ENCODE assay signal across 22 cellular contexts in the genomic region with DNA sequence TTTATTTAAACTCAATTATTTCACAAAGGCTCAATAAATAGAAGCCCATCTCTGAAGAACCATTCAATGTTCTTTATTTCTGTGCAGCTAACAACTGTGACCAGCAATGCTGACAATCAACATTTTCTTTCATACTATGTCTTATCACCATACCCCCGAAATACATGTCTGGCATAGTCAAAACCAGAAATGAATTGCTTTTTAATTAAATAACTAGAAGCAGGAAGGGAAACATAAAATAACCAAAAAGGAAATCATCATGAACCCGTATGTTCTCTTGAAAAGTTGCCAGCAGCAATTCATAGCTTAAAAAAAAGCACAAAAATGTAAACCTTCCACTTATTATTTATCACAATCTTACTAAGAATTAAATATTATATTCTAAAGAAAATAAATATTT.
A peak's percentile ranks its signal among the peaks of the same experiment; 100 is the strongest.
DNase-seq lines count a peak whose midpoint lies in the region; ATAC-seq and TF ChIP-seq lines count a peak whose summit lies in the region.
"Had no signal": no experiment of that assay in that cellular context is flagged by ENCODE, and none has a peak within 500 bp of the region (broad histone marks: within the 10 kb centered on the region; RNA-seq: fewer than 3 reads in every experiment).

No MANE protein-coding gene starts in this region.

- TF ChIP-seq CTCF in SK-N-SH (IDR thresholded peaks at IDR 0.05) (no peak), mesothelial cell of epicardium (IDR thresholded peaks at IDR 0.05; ENCODE audit: unreplicated experiment) (no peak)
- TF ChIP-seq CTCF in CD8-positive, alpha-beta T cell (IDR thresholded peaks at IDR 0.05): no peak

- H3K4me3 Mint-ChIP-seq in mesothelial cell of epicardium: no peak overlapping the region
- no peak overlapping the region for H3K4me3 Mint-ChIP-seq in CD8-positive, alpha-beta T cell
- H3K4me3 Mint-ChIP-seq: B cell; CD4-positive, alpha-beta T cell; CD8-positive, alpha-beta memory T cell had no signal

- peak overlapping the region; percentile 13 for H3K27ac Mint-ChIP-seq in mesothelial cell of epicardium
- H3K27ac Mint-ChIP-seq in CD8-positive, alpha-beta T cell: no peak overlapping the region
- H3K27ac Mint-ChIP-seq: B cell; CD4-positive, alpha-beta T cell; CD8-positive, alpha-beta memory T cell had no signal

- no peaks in the 10 kb centered on the region for H3K9me2 ChIP-seq in SK-N-SH

- no peak for TF ChIP-seq RAD21 in SK-N-SH (IDR thresholded peaks at IDR 0.05; ENCODE audit: low read length)

- H3K27me3 ChIP-seq in SK-N-SH (ENCODE audit: insufficient read depth): no peaks in the 10 kb centered on the region
- no peaks in the 10 kb centered on the region for H3K27me3 ChIP-seq in CD8-positive, alpha-beta T cell (ENCODE audit: insufficient read depth, low read length)
- H3K27me3 ChIP-seq: BLaER1 treated with 17β-estradiol and CSF1 and Interleukin-3, amounts not matched to agents 10 nM and 100 nM had no signal

- no peak overlapping the region for H2AFZ ChIP-seq in SK-N-SH (ENCODE audit: low read depth)

- no peaks in the 10 kb centered on the region for H3K79me2 ChIP-seq in SK-N-SH (ENCODE audit: insufficient read depth)

- DNase-seq in NCI-H446 treated with DMSO at 0.1 percent for 48 hours (lab: John Stamatoyannopoulos, UW) (peak; percentile 9), SK-N-SH (peak; percentile 42), mesothelial cell of epicardium (ENCODE audit: low spot score in 2 of 2, unreplicated experiment in 2 of 2) (no peak)
- DNase-seq in CD8-positive, alpha-beta T cell: no peak
- DNase-seq in activated effector memory CD4-positive, alpha-beta T cell treated with Interleukin-2 at 50 U/mL for 16 hours: no peak
- DNase-seq: 8988T; AML-193; CD4-positive, alpha-beta T cell; CD8-positive, alpha-beta memory T cell; COR-L47; DMS 273 treated with DMSO at 0.1 percent for 48 hours; DMS153; DMS53; DMS79; DND-41; EL; GDM1 had no signal

- H3K9me3 ChIP-seq in SK-N-SH: no peaks in the 10 kb centered on the region
- no peaks in the 10 kb centered on the region for H3K9me3 ChIP-seq in CD8-positive, alpha-beta T cell (ENCODE audit: low read length)
- H3K9me3 ChIP-seq: BLaER1 treated with 17β-estradiol and CSF1 and Interleukin-3, amounts not matched to agents 10 nM and 100 nM had no signal

- intact Hi-C loops in CD8-positive, alpha-beta T cell (cut with DNase I, micrococcal nuclease): no loop called here

- CTCF ChIA-PET in SK-N-SH (lab: Yijun Ruan, JAX): interaction anchor here (0.8 kb wide), 1 partner anchor 32 kb away, joined by 3 read pairs; no protein-coding TSS in a partner anchor
- CTCF ChIA-PET in CD8-positive, alpha-beta T cell (lab: Charles Lee): no interaction called here

- no peaks in the 10 kb centered on the region for H4K20me1 ChIP-seq in SK-N-SH (ENCODE audit: insufficient read depth)
- H4K20me1 ChIP-seq: BLaER1 treated with 17β-estradiol and CSF1 and Interleukin-3, amounts not matched to agents 10 nM and 100 nM had no signal

- peaks cover 7% of the 10 kb centered on the region for H3K9me3 Mint-ChIP-seq in mesothelial cell of epicardium
- no peaks in the 10 kb centered on the region for H3K9me3 Mint-ChIP-seq in CD8-positive, alpha-beta T cell
- H3K9me3 Mint-ChIP-seq: CD4-positive, alpha-beta T cell; CD8-positive, alpha-beta memory T cell had no signal

- no peak overlapping the region for H3K9ac ChIP-seq in SK-N-SH
- H3K9ac ChIP-seq: BLaER1 treated with 17β-estradiol and CSF1 and Interleukin-3, amounts not matched to agents 10 nM and 100 nM had no signal

- H3K27me3 Mint-ChIP-seq in mesothelial cell of epicardium (ENCODE audit: low read depth): no peaks in the 10 kb centered on the region
- H3K27me3 Mint-ChIP-seq in CD8-positive, alpha-beta T cell (ENCODE audit: low read depth): peaks cover 4% of the 10 kb centered on the region
- H3K27me3 Mint-ChIP-seq: B cell had no signal

- peaks cover 0 to 2% of the 10 kb centered on the region in 2 experiments; a peak in 2 of 4 replicates for H3K4me1 ChIP-seq in SK-N-SH (ENCODE audit: control insufficient read depth in 1 of 2, insufficient read depth in 2 of 2, low read depth in 1 of 2, low read length in 1 of 2)
- no peaks in the 10 kb centered on the region for H3K4me1 ChIP-seq in CD8-positive, alpha-beta T cell (ENCODE audit: insufficient read depth, low read length)
- H3K4me1 ChIP-seq: BLaER1 treated with 17β-estradiol and CSF1 and Interleukin-3, amounts not matched to agents 10 nM and 100 nM had no signal

- WGBS in SK-N-SH (ENCODE audit: low lambda C conversion rate): 48% methylated on average over 2 of the region's 2 CpGs

- H3K36me3 ChIP-seq in SK-N-SH (replicated peaks in 1 of 2; ENCODE audit: control insufficient read depth in 1 of 2, insufficient read depth in 2 of 2, low read length in 1 of 2): no peaks in the 10 kb centered on the region
- no peaks in the 10 kb centered on the region for H3K36me3 ChIP-seq in CD8-positive, alpha-beta T cell (ENCODE audit: insufficient read depth, low read length)
- H3K36me3 ChIP-seq: BLaER1 treated with 17β-estradiol and CSF1 and Interleukin-3, amounts not matched to agents 10 nM and 100 nM had no signal

- TF ChIP-seq EP300 in SK-N-SH (IDR thresholded peaks at IDR 0.05; ENCODE audit: borderline replicate concordance in 1 of 2, low read depth in 1 of 2, low read length in 1 of 2): peak in 1 of 2 experiments; percentile 44; a peak in 1 of 4 replicates

- POLR2A ChIA-PET in SK-N-SH (lab: Yijun Ruan, JAX): no interaction called here
- POLR2A ChIA-PET in CD8-positive, alpha-beta T cell (lab: Charles Lee): no interaction called here

- H3K4me2 ChIP-seq in SK-N-SH: no peak overlapping the region
- H3K4me2 ChIP-seq: BLaER1 treated with 17β-estradiol and CSF1 and Interleukin-3, amounts not matched to agents 10 nM and 100 nM had no signal

- no peak overlapping the region for H3K27ac ChIP-seq in SK-N-SH (ENCODE audit: low read depth in 2 of 2, low read length in 1 of 2)
- H3K27ac ChIP-seq in CD8-positive, alpha-beta T cell (ENCODE audit: low read depth, low read length): no peak overlapping the region
- H3K27ac ChIP-seq: BLaER1 treated with 17β-estradiol and CSF1 and Interleukin-3, amounts not matched to agents 10 nM and 100 nM; C4-2B had no signal

- H3K4me1 Mint-ChIP-seq in mesothelial cell of epicardium: peaks cover 25% of the 10 kb centered on the region
- H3K4me1 Mint-ChIP-seq in CD8-positive, alpha-beta T cell (ENCODE audit: low read depth): no peaks in the 10 kb centered on the region
- H3K4me1 Mint-ChIP-seq: B cell; CD8-positive, alpha-beta memory T cell had no signal

- H3F3A ChIP-seq in SK-N-SH (replicated peaks; ENCODE audit: insufficient read depth): no peaks in the 10 kb centered on the region

- no peaks in the 10 kb centered on the region for H3K36me3 Mint-ChIP-seq in mesothelial cell of epicardium
- H3K36me3 Mint-ChIP-seq in CD8-positive, alpha-beta T cell: no peaks in the 10 kb centered on the region
- H3K36me3 Mint-ChIP-seq: CD8-positive, alpha-beta memory T cell had no signal

- no peak for ATAC-seq in GM19035 (IDR thresholded peaks at IDR 0.05; ENCODE audit: unreplicated experiment)
- ATAC-seq in CD8-positive, alpha-beta T cell: no peak
- ATAC-seq: GM12878 had no signal

- no peak overlapping the region for H3K4me3 ChIP-seq in SK-N-SH (ENCODE audit: low read depth in 2 of 2, low read length in 1 of 2)
- no peak overlapping the region for H3K4me3 ChIP-seq in CD8-positive, alpha-beta T cell (ENCODE audit: low read depth, low read length)
- H3K4me3 ChIP-seq: BLaER1 treated with 17β-estradiol and CSF1 and Interleukin-3, amounts not matched to agents 10 nM and 100 nM; GM12878 had no signal

TF ChIP-seq in SK-N-SH, 30 proteins besides CTCF, POLR2A, EP300 and RAD21 (continues in another document):
- TF ChIP-seq JUND (IDR thresholded peaks at IDR 0.05): no peak
- peak; percentile 48; the same call in 1 of the 2 replicates for TF ChIP-seq FOXJ3 (CRISPR knock-in tag; IDR thresholded peaks at IDR 0.05)
- peak; percentile 64; the same call in 1 of the 2 replicates for TF ChIP-seq RCOR1 (IDR thresholded peaks at IDR 0.05; ENCODE audit: low read length)
- no peak for TF ChIP-seq SMC3 (IDR thresholded peaks at IDR 0.05; ENCODE audit: low read depth, low read length)
- TF ChIP-seq, protein P1, sequence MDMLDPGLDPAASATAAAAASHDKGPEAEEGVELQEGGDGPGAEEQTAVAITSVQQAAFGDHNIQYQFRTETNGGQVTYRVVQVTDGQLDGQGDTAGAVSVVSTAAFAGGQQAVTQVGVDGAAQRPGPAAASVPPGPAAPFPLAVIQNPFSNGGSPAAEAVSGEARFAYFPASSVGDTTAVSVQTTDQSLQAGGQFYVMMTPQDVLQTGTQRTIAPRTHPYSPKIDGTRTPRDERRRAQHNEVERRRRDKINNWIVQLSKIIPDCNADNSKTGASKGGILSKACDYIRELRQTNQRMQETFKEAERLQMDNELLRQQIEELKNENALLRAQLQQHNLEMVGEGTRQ (IDR thresholded peaks at IDR 0.05; ENCODE audit: borderline replicate concordance, low read depth, low read length): no peak
- no peak for TF ChIP-seq USF1 (IDR thresholded peaks at IDR 0.05; ENCODE audit: borderline replicate concordance, low read depth)
- peak; percentile 35; the same call in 1 of the 2 replicates for TF ChIP-seq GATA2 (CRISPR knock-in tag; IDR thresholded peaks at IDR 0.05)

Comparison
In these comparisons a context has a peak if more than half of its experiments do, and no peak if none do; other contexts are left out.
1. DNase-seq: peak in NCI-H446 treated with DMSO at 0.1 percent for 48 hours (single experiment) and SK-N-SH (single experiment); none in mesothelial cell of epicardium (0 of 2), CD8-positive, alpha-beta T cell (0 of 7) and activated effector memory CD4-positive, alpha-beta T cell treated with Interleukin-2 at 50 U/mL for 16 hours (single experiment).